In the genomic region with DNA sequence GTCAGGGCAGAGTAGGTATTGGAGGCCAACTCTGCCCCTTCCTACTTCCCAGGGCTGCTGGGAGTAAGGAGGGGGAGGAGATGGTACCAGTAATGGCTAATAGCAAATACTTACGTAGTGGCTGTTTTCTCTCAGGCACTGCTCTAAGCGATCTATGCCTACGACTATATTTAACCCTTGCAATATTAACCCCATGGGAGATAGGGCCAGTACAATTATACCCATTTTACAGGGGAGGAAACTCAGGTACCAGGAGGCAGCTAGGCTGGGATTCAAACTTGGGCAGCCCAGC, we compare ENCODE assay signal across 11 cellular contexts.
"Had no signal": no experiment of that assay in that cellular context is flagged by ENCODE, and none has a peak within 500 bp of the region (broad histone marks: within the 10 kb centered on the region; RNA-seq: fewer than 3 reads in every experiment).

No MANE protein-coding gene starts in this region.

- H3K27ac Mint-ChIP-seq: activated naive CD4-positive, alpha-beta T cell treated with anti-CD3 and anti-CD28 coated beads, Interleukin-2, amount 50 U/mL, for 24 hours; activated T-cell treated with anti-CD3 and anti-CD28 coated beads, Interleukin-2, amount 50 U/mL, for 72 hours; mesothelial cell of epicardium; stimulated activated naive CD8-positive, alpha-beta T cell treated with anti-CD3 and anti-CD28 coated beads, Interleukin-15, Interleukin-2, amounts not matched to agents 100 ng/mL and 50 ng/mL, for 24 hours; T-helper 1 cell treated with Interleukin-12 subunit alpha and Interleukin-12 subunit beta and Interleukin-4 antibody, amounts not matched to agents 30 μg/mL and 1 μg/mL, for 36 hours had no signal

- H3K9me3 ChIP-seq: gastroesophageal sphincter, heart left ventricle, psoas muscle had no signal

- H3K4me3 ChIP-seq: gastroesophageal sphincter, heart left ventricle, psoas muscle had no signal

- H3K9me3 Mint-ChIP-seq: activated naive CD4-positive, alpha-beta T cell treated with anti-CD3 and anti-CD28 coated beads, Interleukin-2, amount 50 U/mL, for 24 hours; activated T-cell treated with anti-CD3 and anti-CD28 coated beads, Interleukin-2, amount 50 U/mL, for 72 hours; mesothelial cell of epicardium; stimulated activated naive CD8-positive, alpha-beta T cell treated with anti-CD3 and anti-CD28 coated beads, Interleukin-15, Interleukin-2, amounts not matched to agents 100 ng/mL and 50 ng/mL, for 24 hours; T-helper 1 cell treated with Interleukin-12 subunit alpha and Interleukin-12 subunit beta and Interleukin-4 antibody, amounts not matched to agents 30 μg/mL and 1 μg/mL, for 36 hours had no signal

- H3K27ac ChIP-seq: gastroesophageal sphincter, psoas muscle had no signal

- H3K36me3 Mint-ChIP-seq: activated naive CD4-positive, alpha-beta T cell treated with anti-CD3 and anti-CD28 coated beads, Interleukin-2, amount 50 U/mL, for 24 hours; mesothelial cell of epicardium had no signal

- H3K27me3 ChIP-seq: gastroesophageal sphincter had no signal

- FAIRE-seq: kidney, small intestine had no signal

- DNase-seq: amniotic stem cell had no signal

- H3K36me3 ChIP-seq: gastroesophageal sphincter, heart left ventricle had no signal
